ENCODE assay signal across 1 cellular context in genomic region chr7:129914536-129915272, GRCh38.
TF ChIP-seq lines count a peak whose summit lies in the region.

No MANE protein-coding gene starts in this region.

TF ChIP-seq in SK-N-SH treated with all-trans-retinoic acid at 6 μM for 48 hours, 23 proteins besides CTCF, POLR2A, EP300 and RAD21 (continued from another document):
- TF ChIP-seq ISL1 (CRISPR knock-in tag; IDR thresholded peaks at IDR 0.05) = peak; percentile 79
- no peak for TF ChIP-seq CSRNP3 (CRISPR knock-in tag; IDR thresholded peaks at IDR 0.05)
